ENCODE assay signal across 29 cellular contexts in genomic region chr6:142726616-142727015, GRCh38.
DNase-seq lines count a peak whose midpoint lies in the region; ATAC-seq, FAIRE-seq and TF ChIP-seq lines count a peak whose summit lies in the region.
"Had no signal": no experiment of that assay in that cellular context is flagged by ENCODE, and none has a peak within 500 bp of the region (broad histone marks: within the 10 kb centered on the region; RNA-seq: fewer than 3 reads in every experiment).

No MANE protein-coding gene starts in this region.

- no peak overlapping the region for H3K9ac ChIP-seq in mesendoderm (ENCODE audit: low read length)

- H4K5ac ChIP-seq in mesendoderm (ENCODE audit: low read length) = no peak overlapping the region

- no peak for TF ChIP-seq CTCF in brain microvascular endothelial cell (IDR thresholded peaks at IDR 0.05; ENCODE audit: low read depth, low read length, missing control alignments)

- no peaks in the 10 kb centered on the region for H3K9me3 ChIP-seq in small intestine (ENCODE audit: control insufficient read depth, low read depth)
- H3K9me3 ChIP-seq: A549, SJCRH30 had no signal

- H3K4me1 Mint-ChIP-seq in activated CD8-positive, alpha-beta memory T cell treated with anti-CD3 and anti-CD28 coated beads, Interleukin-2, amount 10 ng/mL, durations not matched to agents 7 days and 5 days = peaks cover 6% of the 10 kb centered on the region

- no CpG with 5 or more reads among the region's 6 CpGs for WGBS in mesendoderm (ENCODE audit: extremely low coverage, insufficient coverage, low lambda C conversion rate)
- 87 to 93% (median 92%) methylated on average over 6 of the region's 6 CpGs for WGBS in small intestine, 3 donors

- H3K4me3 ChIP-seq in brain microvascular endothelial cell (ENCODE audit: low read depth, low read length) = no peak overlapping the region
- H3K4me3 ChIP-seq in mesendoderm (ENCODE audit: low read length) = no peak overlapping the region
- H3K4me3 ChIP-seq in small intestine (ENCODE audit: low read depth in 1 of 2, low read length in 2 of 2) = no peak overlapping the region
- H3K4me3 ChIP-seq: A549, K562, SJCRH30 had no signal

- ATAC-seq in activated CD8-positive, alpha-beta memory T cell treated with anti-CD3 and anti-CD28 coated beads, Interleukin-2, amount 10 ng/mL, durations not matched to agents 7 days and 5 days = no peak
- ATAC-seq: A549, K562, PC-3, SK-N-SH treated with all-trans-retinoic acid at 6 μM for 48 hours had no signal

- H3K4ac ChIP-seq in mesendoderm (ENCODE audit: low read depth, low read length) = no peak overlapping the region

- no peaks in the 10 kb centered on the region for H3K27me3 Mint-ChIP-seq in activated CD8-positive, alpha-beta memory T cell treated with anti-CD3 and anti-CD28 coated beads, Interleukin-2, amount 10 ng/mL, durations not matched to agents 7 days and 5 days

- H3K4me1 ChIP-seq in mesendoderm (ENCODE audit: control insufficient read depth, low read depth, low read length) = no peaks in the 10 kb centered on the region
- peaks cover 0 to 2% of the 10 kb centered on the region in 2 donors for H3K4me1 ChIP-seq in small intestine (ENCODE audit: control insufficient read depth in 2 of 2, insufficient read depth in 1 of 2, low read depth in 1 of 2, low read length in 1 of 2)
- H3K4me1 ChIP-seq: A549 had no signal

- no peak overlapping the region for H3K18ac ChIP-seq in mesendoderm (ENCODE audit: low read length)

- H2AK5ac ChIP-seq in mesendoderm (ENCODE audit: low read length) = no peak overlapping the region

- no peaks in the 10 kb centered on the region for H3K9me3 Mint-ChIP-seq in activated CD8-positive, alpha-beta memory T cell treated with anti-CD3 and anti-CD28 coated beads, Interleukin-2, amount 10 ng/mL, durations not matched to agents 7 days and 5 days (ENCODE audit: low read depth)
- H3K9me3 Mint-ChIP-seq: H9 had no signal

- H3K27ac ChIP-seq in brain microvascular endothelial cell (no peak overlapping the region), mesendoderm (ENCODE audit: low read depth, low read length) (no peak overlapping the region), small intestine (ENCODE audit: low read depth in 1 of 2, low read length in 1 of 2) (no peak overlapping the region)
- H3K27ac ChIP-seq: A549, C4-2B, SJCRH30 had no signal

- H3K27ac Mint-ChIP-seq in activated CD8-positive, alpha-beta memory T cell treated with anti-CD3 and anti-CD28 coated beads, Interleukin-2, amount 10 ng/mL, durations not matched to agents 7 days and 5 days = no peak overlapping the region
- H3K27ac Mint-ChIP-seq: CD8-positive, alpha-beta memory T cell had no signal

- H3K79me1 ChIP-seq in mesendoderm (ENCODE audit: low read length) = no peaks in the 10 kb centered on the region

- H2BK120ac ChIP-seq in mesendoderm (ENCODE audit: low read depth, low read length) = no peak overlapping the region

- CTCF ChIA-PET in activated CD8-positive, alpha-beta memory T cell treated with anti-CD3 and anti-CD28 coated beads, Interleukin-2, amount 10 ng/mL, durations not matched to agents 7 days and 5 days (lab: Charles Lee) = no interaction called here

- H3K79me2 ChIP-seq in mesendoderm (ENCODE audit: control insufficient read depth, insufficient read depth, low read length) = no peaks in the 10 kb centered on the region

- H3K27me3 ChIP-seq in brain microvascular endothelial cell (replicated peaks) (no peaks in the 10 kb centered on the region), mesendoderm (ENCODE audit: insufficient read depth, low read length, poor library complexity) (no peaks in the 10 kb centered on the region), small intestine (ENCODE audit: control insufficient read depth in 2 of 2, insufficient read depth in 2 of 2, low read length in 2 of 2) (no peaks in the 10 kb centered on the region)
- H3K27me3 ChIP-seq: SJCRH30 had no signal

- H3K23ac ChIP-seq in mesendoderm (ENCODE audit: low read length) = no peak overlapping the region

- H3K4me3 Mint-ChIP-seq in activated CD8-positive, alpha-beta memory T cell treated with anti-CD3 and anti-CD28 coated beads, Interleukin-2, amount 10 ng/mL, durations not matched to agents 7 days and 5 days = no peak overlapping the region
- H3K4me3 Mint-ChIP-seq: H9 had no signal

- no peak overlapping the region for H2BK5ac ChIP-seq in mesendoderm (ENCODE audit: low read length)

- no peak overlapping the region for H4K8ac ChIP-seq in mesendoderm (ENCODE audit: low read depth, low read length)

- no peaks in the 10 kb centered on the region for H3K36me3 ChIP-seq in brain microvascular endothelial cell (replicated peaks)
- H3K36me3 ChIP-seq in mesendoderm (ENCODE audit: control insufficient read depth, insufficient read depth, low read length) = no peaks in the 10 kb centered on the region
- no peaks in the 10 kb centered on the region for H3K36me3 ChIP-seq in small intestine (ENCODE audit: control insufficient read depth in 2 of 2, insufficient read depth in 2 of 2, low read length in 2 of 2)
- H3K36me3 ChIP-seq: SJCRH30 had no signal

- in situ Hi-C loops in brain microvascular endothelial cell (cut with HindIII; ENCODE audit: low pct_ligation_motif_present, low sequenced_read_pairs) = no loop called here

- H3K56ac ChIP-seq in mesendoderm (ENCODE audit: low read length) = no peak overlapping the region

- FAIRE-seq in small intestine (lab: Jason Lieb, UNC) = no peak
- FAIRE-seq: A549, GM18507, HTR-8/SVneo, K562 had no signal

- no peak overlapping the region for H3K4me2 ChIP-seq in mesendoderm (ENCODE audit: low read length)
- H3K4me2 ChIP-seq: A549 had no signal

- H2BK15ac ChIP-seq in mesendoderm (replicated peaks; ENCODE audit: low read depth) = no peak overlapping the region

- no peaks in the 10 kb centered on the region for H3K36me3 Mint-ChIP-seq in activated CD8-positive, alpha-beta memory T cell treated with anti-CD3 and anti-CD28 coated beads, Interleukin-2, amount 10 ng/mL, durations not matched to agents 7 days and 5 days

- DNase-seq in ELR (ENCODE audit: low read depth) (peak; percentile 9), brain microvascular endothelial cell (peak; percentile 28), mesendoderm (peak; percentile 63), small intestine (no peak), ureter (ENCODE audit: low spot score) (no peak)
- DNase-seq in activated CD4-positive, alpha-beta T cell treated with anti-CD3 and anti-CD28 coated beads, Interleukin-2, amount 50 U/mL, for 4 hours = no peak
- DNase-seq in activated CD8-positive, alpha-beta memory T cell treated with anti-CD3 and anti-CD28 coated beads, Interleukin-2, amount 10 ng/mL, durations not matched to agents 7 days and 5 days = no peak
- DNase-seq: AML-193; CD8-positive, alpha-beta memory T cell; DMS 273 treated with DMSO at 0.1 percent for 48 hours; DMS79; H9; Kasumi-1; MV-4-11; NCI-H1105; NCI-H1436 treated with DMSO at 0.1 percent for 48 hours; NCI-H187 treated with DMSO at 0.1 percent for 48 hours; NCI-H2171 treated with DMSO at 0.1 percent for 48 hours; NCI-H524 treated with DMSO at 0.1 percent for 48 hours; NCI-H82; NK-92 treated with Interleukin-12 subunit alpha and Interleukin-12 subunit beta, amount 100 ng/mL, for 24 hours; PC-3; SJCRH30 had no signal

Comparison
In these comparisons a context has a peak if more than half of its experiments do, and no peak if none do; other contexts are left out.
1. DNase-seq: peak in ELR (single experiment), brain microvascular endothelial cell (single experiment) and mesendoderm (single experiment); none in activated CD4-positive, alpha-beta T cell treated with anti-CD3 and anti-CD28 coated beads, Interleukin-2, amount 50 U/mL, for 4 hours (0 of 2), small intestine (single experiment), activated CD8-positive, alpha-beta memory T cell treated with anti-CD3 and anti-CD28 coated beads, Interleukin-2, amount 10 ng/mL, durations not matched to agents 7 days and 5 days (single experiment) and ureter (single experiment).